9 cellular contexts compared by ENCODE assay signal in genomic region chr14:22870811-22871199, GRCh38. TPM values are rescaled to one million over a fixed set of nuclear protein-coding genes. Genes with fewer than 3 reads are reported as not detected.
DNase-seq lines count a peak whose midpoint lies in the region; ATAC-seq and TF ChIP-seq lines count a peak whose summit lies in the region.
"Had no signal": no experiment of that assay in that cellular context is flagged by ENCODE, and none has a peak within 500 bp of the region (broad histone marks: within the 10 kb centered on the region; RNA-seq: fewer than 3 reads in every experiment).

No MANE protein-coding gene starts in this region.

- no peak for DNase-seq in CD4-positive, alpha-beta T cell
- DNase-seq in astrocyte of the cerebellum (ENCODE audit: low read depth) (no peak), lower lobe of right lung (no peak), vagina (ENCODE audit: extremely low spot score in 2 of 2) (no peak), HuH-7 (ENCODE audit: low spot score) (no peak), HPDE6-E6E7 (ENCODE audit: extremely low spot score) (no peak)

- no peaks in the 10 kb centered on the region for H3K27me3 Mint-ChIP-seq in CD4-positive, alpha-beta T cell

- H3K36me3 Mint-ChIP-seq in CD4-positive, alpha-beta T cell (ENCODE audit: low read depth) = peaks cover 42% of the 10 kb centered on the region

- no peak for TF ChIP-seq POLR2A in vagina (IDR thresholded peaks at IDR 0.05)

- H3K4me3 Mint-ChIP-seq in CD4-positive, alpha-beta T cell = peak overlapping the region; percentile 86

- POLR2A ChIA-PET in CD4-positive, alpha-beta T cell (lab: Charles Lee) = interaction anchor here (0.8 to 4.0 kb wide), 23 partner anchors 9 to 1372 kb away, joined by 3 to 97 read pairs (median 8); partner anchors contain the start of genes ACIN1, C14orf119, DAD1 and MMP14

- intact Hi-C loops in CD4-positive, alpha-beta T cell (cut with DNase I, micrococcal nuclease) = loop anchor here (1.0 to 2.0 kb wide), 3 partner anchors 16 to 58 kb away; partner anchors contain the start of genes RBM23 (in 2 of the 2) and PRMT5 (in 1 of the 2)
- intact Hi-C loops in lower lobe of right lung (cut with DNase I) = no loop called here
- intact Hi-C loops in vagina (cut with DNase I) = no loop called here

- TF ChIP-seq CTCF in CD4-positive, alpha-beta T cell (IDR thresholded peaks at IDR 0.05) = no peak
- TF ChIP-seq CTCF in astrocyte of the cerebellum (IDR thresholded peaks at IDR 0.05; ENCODE audit: low read depth, low read length, missing control alignments) (no peak), lower lobe of right lung (IDR thresholded peaks at IDR 0.05) (no peak), vagina (IDR thresholded peaks at IDR 0.05) (no peak)

- no peaks in the 10 kb centered on the region for H3K9me3 ChIP-seq in CD4-positive, alpha-beta T cell (ENCODE audit: control insufficient read depth, low read length)
- H3K9me3 ChIP-seq in HUES6 (ENCODE audit: control insufficient read depth, insufficient read depth, low read depth, low read length) (no peaks in the 10 kb centered on the region), lower lobe of right lung (no peaks in the 10 kb centered on the region), vagina (no peaks in the 10 kb centered on the region)

- no peaks in the 10 kb centered on the region for H3K9me3 Mint-ChIP-seq in CD4-positive, alpha-beta T cell

- H3K4me1 Mint-ChIP-seq in CD4-positive, alpha-beta T cell (ENCODE audit: low read depth) = peaks cover 40% of the 10 kb centered on the region

- peaks cover 15% of the 10 kb centered on the region for H3K4me1 ChIP-seq in HUES6 (ENCODE audit: control insufficient read depth, insufficient read depth, low read length)
- H3K4me1 ChIP-seq in lower lobe of right lung = peaks cover 29% of the 10 kb centered on the region
- peaks cover 34% of the 10 kb centered on the region for H3K4me1 ChIP-seq in vagina

- CTCF ChIA-PET in CD4-positive, alpha-beta T cell (lab: Charles Lee) = interaction anchor here (0.8 to 5.3 kb wide), 8 partner anchors 14 to 301 kb away, joined by 3 to 67 read pairs (median 6); partner anchors contain the start of genes RBM23 and REM2

- H3K36me3 ChIP-seq in HUES6 (ENCODE audit: control insufficient read depth, insufficient read depth, low read length) (peaks cover 12% of the 10 kb centered on the region; the same call in 1 of the 2 replicates), lower lobe of right lung (peaks cover 28% of the 10 kb centered on the region), vagina (peaks cover 8 to 22% of the 10 kb centered on the region in 2 donors)

- peak overlapping the region; percentile 68 for H3K4me3 ChIP-seq in HUES6 (ENCODE audit: low read depth, low read length)
- peak overlapping the region; percentile 87 for H3K4me3 ChIP-seq in astrocyte of the cerebellum (ENCODE audit: low read depth, low read length)
- peak overlapping the region; percentile 87 for H3K4me3 ChIP-seq in lower lobe of right lung
- peak overlapping the region; percentile 88 to 92 for H3K4me3 ChIP-seq in vagina

- no peaks in the 10 kb centered on the region for H3K27me3 ChIP-seq in CD4-positive, alpha-beta T cell (ENCODE audit: control insufficient read depth, insufficient read depth, low read length)
- H3K27me3 ChIP-seq in HUES6 (ENCODE audit: control insufficient read depth, insufficient read depth, low read length) = no peaks in the 10 kb centered on the region
- H3K27me3 ChIP-seq in lower lobe of right lung (ENCODE audit: low read depth) = no peaks in the 10 kb centered on the region
- H3K27me3 ChIP-seq in vagina = no peaks in the 10 kb centered on the region

- no peak for ATAC-seq in CD4-positive, alpha-beta T cell (ENCODE audit: poor library complexity)
- ATAC-seq in GM21515 (IDR thresholded peaks at IDR 0.05; ENCODE audit: unreplicated experiment) = peak; percentile 42
- no peak for ATAC-seq in lower lobe of right lung

- H3K27ac Mint-ChIP-seq in CD4-positive, alpha-beta T cell = peak overlapping the region; percentile 87

- in situ Hi-C loops in astrocyte of the cerebellum (cut with HindIII; ENCODE audit: low sequenced_read_pairs) = no loop called here

- peak overlapping the region; percentile 93 for H3K27ac ChIP-seq in CD4-positive, alpha-beta T cell (ENCODE audit: low read depth, low read length)
- H3K27ac ChIP-seq in HUES6 (ENCODE audit: low read depth, low read length) = no peak overlapping the region; the same call in 1 of the 2 replicates
- H3K27ac ChIP-seq in lower lobe of right lung = peak overlapping the region; percentile 97
- H3K27ac ChIP-seq in vagina = peak overlapping the region; percentile 99

- no peak overlapping the region for H3K9ac ChIP-seq in HUES6 (ENCODE audit: low read length)

RNA-seq across cellular contexts. Expression of gene LRP10, which starts 0.7 kb away (rescaled TPM):
- 10 to 100 TPM; 52.4 to 54.6 TPM for total RNA-seq in CD4-positive, alpha-beta T cell
- 134 TPM for total RNA-seq in lower lobe of right lung
- total RNA-seq in vagina = 137 TPM

RNA-seq across cellular contexts. Expression of gene REM2, which starts 12.2 kb away (rescaled TPM):
- 1 to 10 TPM; 9.2 to 9.4 TPM for total RNA-seq in CD4-positive, alpha-beta T cell
- total RNA-seq in lower lobe of right lung (0.83 TPM), vagina (3.9 TPM)
- total RNA-seq: HT1080 had no signal

RNA-seq across cellular contexts. Expression of gene MMP14, which starts 34.4 kb away (rescaled TPM):
- total RNA-seq in CD4-positive, alpha-beta T cell = 1 to 10 TPM; 2.6 to 2.9 TPM
- total RNA-seq in lower lobe of right lung (124 TPM), vagina (187 TPM)

RNA-seq across cellular contexts. Expression of gene MRPL52, which starts 41.1 kb away (rescaled TPM):
- total RNA-seq in CD4-positive, alpha-beta T cell = 10 to 100 TPM; 27.6 to 29.4 TPM
- total RNA-seq in lower lobe of right lung (65.2 TPM), vagina (68.0 TPM)

RNA-seq across cellular contexts. Expression of gene RBM23, which starts 48.1 kb away (rescaled TPM):
- total RNA-seq in CD4-positive, alpha-beta T cell = 100 to 1,000 TPM in 1 of 2 experiments, 10 to 100 TPM in 1; 87.9 to 111 TPM
- 91.4 TPM for total RNA-seq in lower lobe of right lung
- total RNA-seq in vagina = 68.5 TPM

Comparison
In these comparisons a context has a peak if more than half of its experiments do, and no peak if none do; other contexts are left out.
1. RNA of gene MMP14, which starts 34.4 kb away (total RNA-seq): 187 TPM in vagina (single experiment) and 124 TPM in lower lobe of right lung (single experiment); 2.6 to 2.9 TPM in CD4-positive, alpha-beta T cell; every median in the first group is over 10 times any median in the second.
2. intact Hi-C loops: an anchor here in CD4-positive, alpha-beta T cell (1.0 to 2.0 kb wide); none called in lower lobe of right lung and vagina.
3. Peak in every context shown above with its lines, with median percentiles within 50 percentile points of each other: H3K4me3 ChIP-seq.